In the genomic region with DNA sequence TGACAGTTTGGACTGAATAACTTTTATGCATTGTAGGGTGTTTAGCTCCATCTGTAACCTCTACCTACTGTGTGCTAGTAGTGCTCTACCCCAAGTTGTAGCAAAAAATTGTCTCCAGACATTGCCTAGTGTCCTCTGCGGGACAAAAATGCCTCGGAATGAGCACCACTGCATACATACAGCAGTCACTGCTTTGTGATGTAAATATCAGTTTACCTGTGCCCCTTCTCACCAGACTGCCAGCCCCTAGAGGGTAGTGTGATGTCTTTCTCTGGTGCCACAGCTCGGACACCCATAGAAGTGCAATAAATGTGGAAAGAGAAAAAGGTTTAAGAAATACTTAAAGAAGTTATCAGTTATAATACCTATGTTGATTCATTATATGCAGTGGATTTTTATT, we compare ENCODE assay signal across 9 cellular contexts. TPM values are rescaled to one million over a fixed set of nuclear protein-coding genes. Genes with fewer than 3 reads are reported as not detected.
"Had no signal": no experiment of that assay in that cellular context is flagged by ENCODE, and none has a peak within 500 bp of the region (broad histone marks: within the 10 kb centered on the region; RNA-seq: fewer than 3 reads in every experiment).

No MANE protein-coding gene starts in this region.

- ATAC-seq: HCT116, HepG2, K562 had no signal

- H3K4me3 ChIP-seq: HAP-1, K562 had no signal

- H3K4me1 ChIP-seq: HAP-1 had no signal

- H3K36me3 ChIP-seq: HAP-1 had no signal

- H3K4me3 Mint-ChIP-seq: HFFc6 had no signal

- H3K9me3 Mint-ChIP-seq: HFFc6 had no signal

- H3K27ac ChIP-seq: HL-60 had no signal

- H3K27ac Mint-ChIP-seq: HFFc6 had no signal

- DNase-seq: GOT3, H7, HFFc6, KG1 had no signal

- H3K9me3 ChIP-seq: HAP-1 had no signal

RNA-seq across cellular contexts. Expression of gene TMEM200A, which starts 25.1 kb away (rescaled TPM):
- total RNA-seq: HepG2 had no signal
- polyA plus RNA-seq: K562 had no signal
